ENCODE assay signal across 8 cellular contexts in genomic region chr1:58546520-58547308, GRCh38. TPM values are rescaled to one million over a fixed set of nuclear protein-coding genes. Genes with fewer than 3 reads are reported as not detected.
A peak's percentile ranks its signal among the peaks of the same experiment; 100 is the strongest.
DNase-seq lines count a peak whose midpoint lies in the region; ATAC-seq and TF ChIP-seq lines count a peak whose summit lies in the region.

Gene OMA1, minus strand, starts transcription at chr1:58546726. Its CDS starts 7,432 bp downstream, at chr1:58539294.

- peak; percentile 99 for TF ChIP-seq CTCF in BJ (IDR thresholded peaks at IDR 0.05; ENCODE audit: insufficient read depth, low read depth, low read length)
- TF ChIP-seq CTCF in colonic mucosa (IDR thresholded peaks at IDR 0.05), result peak; percentile 92

- H3K4me1 ChIP-seq in colonic mucosa, result no peaks in the 10 kb centered on the region

- H3K9me3 ChIP-seq in colonic mucosa, result no peaks in the 10 kb centered on the region

- ATAC-seq in HG03457 (IDR thresholded peaks at IDR 0.05; ENCODE audit: unreplicated experiment), result peak; percentile 97
- peak; percentile 98 for ATAC-seq in left colon

- intact Hi-C loops in colonic mucosa (cut with DNase I) (loop anchor here (2.0 to 10.0 kb wide), 2 partner anchors 32 to 108 kb away; no protein-coding TSS in a partner anchor), left colon (cut with DNase I, micrococcal nuclease) (no loop called here)

- DNase-seq in BJ (ENCODE audit: low read depth), result peak; percentile 76
- DNase-seq in GM19238 (ENCODE audit: insufficient read length, low spot score), result peak; percentile 92
- DNase-seq in NCI-H524 treated with DMSO at 0.1 percent for 48 hours (lab: John Stamatoyannopoulos, UW), result peak; percentile 87
- DNase-seq in activated CD4-positive, alpha-beta T cell treated with anti-CD3 and anti-CD28 coated beads for 48 hours, result peak; percentile 98
- DNase-seq in colonic mucosa, result peak; percentile 97
- DNase-seq in left colon, result peak; percentile 97
- DNase-seq in stimulated activated CD4-positive, alpha-beta T cell treated with anti-CD3 and anti-CD28 coated beads, Interleukin-2, amount 100 ng/mL, for 24 hours, result peak; percentile 97 to 98

- POLR2A ChIA-PET in BJ (lab: Charles Lee), result interaction anchor here (0.6 kb wide), 2 partner anchors 17 to 1209 kb away, joined by 4 to 11 read pairs; no protein-coding TSS in a partner anchor

- H3K27me3 ChIP-seq in BJ (ENCODE audit: control insufficient read depth, insufficient read depth, low read length) (peaks cover 3% of the 10 kb centered on the region; the same call in 1 of the 2 replicates), colonic mucosa (no peaks in the 10 kb centered on the region)

- CTCF ChIA-PET in BJ (lab: Yijun Ruan, JAX), result interaction anchor here (0.5 to 5.1 kb wide), 21 partner anchors 10 to 347 kb away, joined by 3 to 48 read pairs (median 3); partner anchors contain the start of gene MYSM1

- H3K9ac ChIP-seq in colonic mucosa (ENCODE audit: low read depth in 2 of 2, low read length in 2 of 2), result peak within 1 kb of the TSS; percentile 67 to 85

- H3K36me3 ChIP-seq in BJ (ENCODE audit: control insufficient read depth, insufficient read depth, low read length), result no peaks in the 10 kb centered on the region
- H3K36me3 ChIP-seq in colonic mucosa, result no peaks in the 10 kb centered on the region

- H3K4me3 ChIP-seq in BJ (ENCODE audit: low read depth, low read length) (peak within 1 kb of the TSS; percentile 78), colonic mucosa (peak within 1 kb of the TSS; percentile 80)

- peak within 1 kb of the TSS; percentile 98 for H3K27ac ChIP-seq in colonic mucosa

RNA-seq across cellular contexts. Expression of gene OMA1, which starts in this region (rescaled TPM):
- 8.4 and 15.4 TPM in 2 replicates for polyA plus RNA-seq in BJ (2011; rRNA removed)
- polyA minus RNA-seq in BJ (2011; rRNA and poly(A)+ RNA removed), result 10.5 TPM in 2 replicates
- 10 to 100 TPM; 30.4 to 32.3 TPM for total RNA-seq in colonic mucosa
- total RNA-seq in left colon, result 10 to 100 TPM; 23.8 to 26.2 TPM

Comparison
In these comparisons a context has a peak if more than half of its experiments do, and no peak if none do; other contexts are left out.
1. Peak in every context shown above with its lines: DNase-seq, ATAC-seq, H3K4me3 ChIP-seq and H3K27ac ChIP-seq.